In the genomic region with DNA sequence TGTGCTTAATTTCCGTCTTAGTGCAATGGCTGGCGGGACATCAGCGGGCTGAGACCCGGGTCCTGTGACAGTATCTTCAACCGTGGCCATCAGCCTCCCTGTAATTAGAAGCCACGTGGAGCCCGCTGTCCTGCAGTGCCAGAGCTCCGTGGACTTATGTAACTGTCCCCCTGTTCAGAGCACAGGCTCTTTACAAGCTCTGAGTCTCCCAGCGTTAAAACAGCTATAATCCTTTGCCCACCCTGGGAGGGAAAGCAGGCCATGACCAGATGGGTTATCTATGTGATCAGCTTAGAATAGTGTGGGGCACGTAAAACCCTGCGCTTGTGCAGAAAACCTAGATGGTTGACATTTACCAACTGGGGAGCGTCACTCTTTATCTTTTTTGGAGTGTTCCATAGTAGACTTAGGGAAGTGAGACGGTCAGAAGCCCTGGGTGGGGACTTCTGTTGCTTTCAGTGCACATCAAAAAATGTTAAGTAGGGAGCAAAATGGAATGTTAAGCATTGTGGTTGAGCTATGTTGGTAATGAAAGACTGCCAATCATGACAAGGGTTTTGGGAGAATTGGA, we compare ENCODE assay signal across 16 cellular contexts.
A peak's percentile ranks its signal among the peaks of the same experiment; 100 is the strongest.
DNase-seq lines count a peak whose midpoint lies in the region; ATAC-seq and TF ChIP-seq lines count a peak whose summit lies in the region.
"Had no signal": no experiment of that assay in that cellular context is flagged by ENCODE, and none has a peak within 500 bp of the region (broad histone marks: within the 10 kb centered on the region; RNA-seq: fewer than 3 reads in every experiment).

No MANE protein-coding gene starts in this region.

- H3K4me1 Mint-ChIP-seq in nephron progenitor cell = peaks cover 75% of the 10 kb centered on the region
- H3K4me1 Mint-ChIP-seq: activated CD4-positive, alpha-beta memory T cell treated with anti-CD3 and anti-CD28 coated beads, Interleukin-2, amount 10 ng/mL, durations not matched to agents 7 days and 5 days had no signal

- H3K27me3 Mint-ChIP-seq in nephron progenitor cell (ENCODE audit: low read depth, poor library complexity) = no peaks in the 10 kb centered on the region
- H3K27me3 Mint-ChIP-seq: activated CD4-positive, alpha-beta memory T cell treated with anti-CD3 and anti-CD28 coated beads, Interleukin-2, amount 10 ng/mL, durations not matched to agents 7 days and 5 days had no signal

- H3K4me3 Mint-ChIP-seq in nephron progenitor cell = no peak overlapping the region
- H3K4me3 Mint-ChIP-seq: activated CD4-positive, alpha-beta memory T cell treated with anti-CD3 and anti-CD28 coated beads, Interleukin-2, amount 10 ng/mL, durations not matched to agents 7 days and 5 days; activated T-cell treated with anti-CD3 and anti-CD28 coated beads, Interleukin-2, amount 50 U/mL, for 4 hours had no signal

- H3K27ac Mint-ChIP-seq in nephron progenitor cell = peak overlapping the region; percentile 46
- H3K27ac Mint-ChIP-seq: activated CD4-positive, alpha-beta memory T cell treated with anti-CD3 and anti-CD28 coated beads, Interleukin-2, amount 10 ng/mL, durations not matched to agents 7 days and 5 days; activated naive CD4-positive, alpha-beta T cell treated with anti-CD3 and anti-CD28 coated beads, Interleukin-2, amount 50 U/mL, for 72 hours had no signal

- no peak for ATAC-seq in HG03045 (IDR thresholded peaks at IDR 0.05; ENCODE audit: unreplicated experiment)
- ATAC-seq: activated naive CD4-positive, alpha-beta T cell treated with anti-CD3 and anti-CD28 coated beads, Interleukin-2, amount 50 U/mL, for 72 hours; activated T-cell treated with anti-CD3 and anti-CD28 coated beads, Interleukin-2, amount 50 U/mL, for 4 hours had no signal

- H3K9me3 Mint-ChIP-seq in nephron progenitor cell = no peaks in the 10 kb centered on the region
- H3K9me3 Mint-ChIP-seq: activated CD4-positive, alpha-beta memory T cell treated with anti-CD3 and anti-CD28 coated beads, Interleukin-2, amount 10 ng/mL, durations not matched to agents 7 days and 5 days had no signal

- POLR2A ChIA-PET in GM10248 (lab: Yijun Ruan, JAX) = no interaction called here

- DNase-seq in AG20443 (ENCODE audit: low spot score) (peak; percentile 53), NCI-H524 treated with DMSO at 0.1 percent for 48 hours (lab: John Stamatoyannopoulos, UW) (peak; percentile 39), dedifferentiated amniotic fluid mesenchymal stem cell (ENCODE audit: extremely low spot score) (peak; percentile 20), nephron progenitor cell (no peak), GM10248 (ENCODE audit: extremely low spot score) (no peak), T-helper 2 cell (no peak), GOT3 (lab: John Stamatoyannopoulos, UW) (no peak)
- DNase-seq: activated CD4-positive, alpha-beta memory T cell treated with anti-CD3 and anti-CD28 coated beads, Interleukin-2, amount 10 ng/mL, durations not matched to agents 7 days and 5 days; activated T-cell treated with anti-CD3 and anti-CD28 coated beads, Interleukin-2, amount 50 U/mL, for 4 hours; effector CD8-positive, alpha-beta T cell; GDM1; NCI-H526; PC-9; stimulated activated CD4-positive, alpha-beta T cell treated with anti-CD3 and anti-CD28 coated beads, Interleukin-2, amount 100 ng/mL, for 24 hours had no signal

- TF ChIP-seq CTCF in nephron progenitor cell (IDR thresholded peaks at IDR 0.05) = no peak
- no peak for TF ChIP-seq CTCF in GM10248 (IDR thresholded peaks at IDR 0.05; ENCODE audit: control extremely low read depth, extremely low read depth, low read depth, missing control alignments)

- H3K36me3 Mint-ChIP-seq in nephron progenitor cell (ENCODE audit: low read depth) = no peaks in the 10 kb centered on the region

- CTCF ChIA-PET in GM10248 (lab: Yijun Ruan, JAX) = no interaction called here

Comparison
In these comparisons a context has a peak if more than half of its experiments do, and no peak if none do; other contexts are left out.
1. DNase-seq: peak in AG20443 (single experiment), NCI-H524 treated with DMSO at 0.1 percent for 48 hours (single experiment) and dedifferentiated amniotic fluid mesenchymal stem cell (single experiment); none in nephron progenitor cell (single experiment), GM10248 (single experiment), T-helper 2 cell (0 of 5) and GOT3 (single experiment).